ENCODE assay signal across 16 cellular contexts in genomic region chr4:13992041-13992440, GRCh38.
DNase-seq lines count a peak whose midpoint lies in the region; ATAC-seq and TF ChIP-seq lines count a peak whose summit lies in the region.
"Had no signal": no experiment of that assay in that cellular context is flagged by ENCODE, and none has a peak within 500 bp of the region (broad histone marks: within the 10 kb centered on the region; RNA-seq: fewer than 3 reads in every experiment).

No MANE protein-coding gene starts in this region.

- ATAC-seq in left cardiac atrium: no peak
- no peak for ATAC-seq in GM18517 (IDR thresholded peaks at IDR 0.05; ENCODE audit: unreplicated experiment)
- ATAC-seq: K562 had no signal

- no TSS peak for BruUV-seq in Caco-2 (replicated peaks; lab: Mats Ljungman, UMichigan)

- H3K27ac Mint-ChIP-seq in Caco-2 (ENCODE audit: unreplicated experiment) (peak overlapping the region; percentile 51), osteocyte (ENCODE audit: unreplicated experiment) (peak overlapping the region; percentile 88)
- H3K27ac Mint-ChIP-seq: CD8-positive, alpha-beta memory T cell; HFFc6 had no signal

- no peak overlapping the region for H3K4me3 Mint-ChIP-seq in Caco-2 (ENCODE audit: unreplicated experiment)
- no peak overlapping the region for H3K4me3 Mint-ChIP-seq in osteocyte (ENCODE audit: unreplicated experiment)
- H3K4me3 Mint-ChIP-seq: CD8-positive, alpha-beta memory T cell; HFFc6 had no signal

- in situ Hi-C loops in brain microvascular endothelial cell (cut with HindIII; ENCODE audit: low pct_ligation_motif_present, low sequenced_read_pairs): no loop called here

- POLR2A ChIA-PET in Caco-2 (lab: Charles Lee): no interaction called here

- H3K9me3 Mint-ChIP-seq in Caco-2 (ENCODE audit: unreplicated experiment) (peaks cover 8% of the 10 kb centered on the region), osteocyte (ENCODE audit: unreplicated experiment) (peaks cover 4% of the 10 kb centered on the region)
- H3K9me3 Mint-ChIP-seq: HFFc6 had no signal

- no peaks in the 10 kb centered on the region for H3K27me3 ChIP-seq in Caco-2 (replicated peaks; ENCODE audit: control insufficient read depth, insufficient read depth, low read length)
- H3K27me3 ChIP-seq in brain microvascular endothelial cell (replicated peaks): no peaks in the 10 kb centered on the region
- H3K27me3 ChIP-seq: BLaER1 had no signal

- CTCF ChIA-PET in Caco-2 (lab: Charles Lee): no interaction called here

- H3K4me1 Mint-ChIP-seq in Caco-2 (ENCODE audit: low read depth, unreplicated experiment) (no peaks in the 10 kb centered on the region), osteocyte (ENCODE audit: unreplicated experiment) (peaks cover 81% of the 10 kb centered on the region)
- H3K4me1 Mint-ChIP-seq: CD8-positive, alpha-beta memory T cell had no signal

- H3K4me3 ChIP-seq in Caco-2 (ENCODE audit: low read depth, low read length): no peak overlapping the region
- H3K4me3 ChIP-seq in brain microvascular endothelial cell (ENCODE audit: low read depth, low read length): no peak overlapping the region
- H3K4me3 ChIP-seq: BLaER1, K562 had no signal

- no peaks in the 10 kb centered on the region for H3K27me3 Mint-ChIP-seq in Caco-2 (ENCODE audit: insufficient read depth, unreplicated experiment)
- no peaks in the 10 kb centered on the region for H3K27me3 Mint-ChIP-seq in osteocyte (ENCODE audit: unreplicated experiment)
- H3K27me3 Mint-ChIP-seq: CD8-positive, alpha-beta memory T cell had no signal

- no peak for TF ChIP-seq CTCF in Caco-2 (IDR thresholded peaks at IDR 0.05; ENCODE audit: insufficient read depth in 1 of 2, low read depth in 1 of 2, low read length in 1 of 2, severe bottlenecking in 1 of 2, unreplicated experiment in 1 of 2)
- TF ChIP-seq CTCF in brain microvascular endothelial cell (IDR thresholded peaks at IDR 0.05; ENCODE audit: low read depth, low read length, missing control alignments): no peak
- TF ChIP-seq CTCF in osteocyte (IDR thresholded peaks at IDR 0.05): no peak

- intact Hi-C loops in Caco-2 (cut with micrococcal nuclease; ENCODE audit: unreplicated experiment) (no loop called here), left cardiac atrium (cut with DNase I) (no loop called here)

- DNase-seq in Caco-2 (no peak), brain microvascular endothelial cell (no peak), kidney tubule cell (ENCODE audit: low spot score) (peak; percentile 51), osteocyte (ENCODE audit: extremely low spot score, unreplicated experiment) (no peak), NOMO-1 treated with DMSO at 0.1 percent for 48 hours (lab: John Stamatoyannopoulos, UW; ENCODE audit: unreplicated experiment) (no peak), GDM1 (lab: John Stamatoyannopoulos, UW) (no peak), left cardiac atrium (no peak)
- DNase-seq: AML-193; CD8-positive, alpha-beta memory T cell; DMS79; GF-D8; HCEC 1CT; HFFc6 had no signal

- H3K9me3 ChIP-seq in Caco-2: no peaks in the 10 kb centered on the region
- H3K9me3 ChIP-seq: BLaER1 had no signal

- H3K36me3 ChIP-seq in Caco-2 (ENCODE audit: control insufficient read depth, insufficient read depth, low read length) (no peaks in the 10 kb centered on the region), brain microvascular endothelial cell (replicated peaks) (no peaks in the 10 kb centered on the region)
- H3K36me3 ChIP-seq: BLaER1 had no signal

- H3K36me3 Mint-ChIP-seq in Caco-2 (ENCODE audit: insufficient read depth, unreplicated experiment) (no peaks in the 10 kb centered on the region), osteocyte (ENCODE audit: unreplicated experiment) (peaks cover 2% of the 10 kb centered on the region)
- H3K36me3 Mint-ChIP-seq: CD8-positive, alpha-beta memory T cell had no signal

- H3K27ac ChIP-seq in brain microvascular endothelial cell: peak overlapping the region; percentile 97
- H3K27ac ChIP-seq: BLaER1 had no signal

- H3K4me1 ChIP-seq in Caco-2: peaks cover 15% of the 10 kb centered on the region
- H3K4me1 ChIP-seq: BLaER1 had no signal
